Comparison of ENCODE assay signal across 1 cellular context in the genomic region with DNA sequence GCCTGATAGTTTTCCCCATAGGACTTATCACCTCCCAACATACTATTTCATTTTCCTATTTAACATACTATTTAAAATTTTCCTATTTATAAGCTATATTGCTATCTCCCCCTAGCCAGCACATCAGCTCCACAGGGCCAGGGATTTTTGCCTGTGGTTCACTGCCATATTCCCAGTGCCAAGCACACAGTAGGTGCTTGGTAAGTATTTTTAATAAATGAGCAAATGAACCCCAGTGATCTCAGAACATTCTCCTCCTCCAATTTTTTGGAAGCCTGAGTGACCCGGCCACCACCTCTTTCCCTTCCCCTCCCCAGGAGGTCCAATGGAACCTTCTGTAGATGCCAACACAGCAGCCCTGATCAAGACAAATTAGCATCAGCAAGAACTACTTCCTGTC.
TF ChIP-seq lines count a peak whose summit lies in the region.

No MANE protein-coding gene starts in this region.

TF ChIP-seq in WTC11, 78 proteins besides CTCF, POLR2A, EP300 and RAD21 (continued from another document):
- TF ChIP-seq, protein P1, sequence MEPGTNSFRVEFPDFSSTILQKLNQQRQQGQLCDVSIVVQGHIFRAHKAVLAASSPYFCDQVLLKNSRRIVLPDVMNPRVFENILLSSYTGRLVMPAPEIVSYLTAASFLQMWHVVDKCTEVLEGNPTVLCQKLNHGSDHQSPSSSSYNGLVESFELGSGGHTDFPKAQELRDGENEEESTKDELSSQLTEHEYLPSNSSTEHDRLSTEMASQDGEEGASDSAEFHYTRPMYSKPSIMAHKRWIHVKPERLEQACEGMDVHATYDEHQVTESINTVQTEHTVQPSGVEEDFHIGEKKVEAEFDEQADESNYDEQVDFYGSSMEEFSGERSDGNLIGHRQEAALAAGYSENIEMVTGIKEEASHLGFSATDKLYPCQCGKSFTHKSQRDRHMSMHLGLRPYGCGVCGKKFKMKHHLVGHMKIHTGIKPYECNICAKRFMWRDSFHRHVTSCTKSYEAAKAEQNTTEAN (CRISPR knock-in tag; IDR thresholded peaks at IDR 0.05) = no peak
- TF ChIP-seq RORB (CRISPR knock-in tag; IDR thresholded peaks at IDR 0.05) (no peak), MXD4 (CRISPR knock-in tag; IDR thresholded peaks at IDR 0.05; ENCODE audit: borderline replicate concordance) (no peak), FOXK1 (CRISPR knock-in tag; IDR thresholded peaks at IDR 0.05) (no peak), KAT7 (CRISPR knock-in tag; IDR thresholded peaks at IDR 0.05; ENCODE audit: borderline replicate concordance) (no peak), TEAD4 (CRISPR knock-in tag; IDR thresholded peaks at IDR 0.05) (no peak), GABPB1 (CRISPR knock-in tag; IDR thresholded peaks at IDR 0.05) (no peak), ATF1 (CRISPR knock-in tag; IDR thresholded peaks at IDR 0.05) (no peak), ZNF671 (CRISPR knock-in tag; IDR thresholded peaks at IDR 0.05) (no peak)
- TF ChIP-seq, protein P2, sequence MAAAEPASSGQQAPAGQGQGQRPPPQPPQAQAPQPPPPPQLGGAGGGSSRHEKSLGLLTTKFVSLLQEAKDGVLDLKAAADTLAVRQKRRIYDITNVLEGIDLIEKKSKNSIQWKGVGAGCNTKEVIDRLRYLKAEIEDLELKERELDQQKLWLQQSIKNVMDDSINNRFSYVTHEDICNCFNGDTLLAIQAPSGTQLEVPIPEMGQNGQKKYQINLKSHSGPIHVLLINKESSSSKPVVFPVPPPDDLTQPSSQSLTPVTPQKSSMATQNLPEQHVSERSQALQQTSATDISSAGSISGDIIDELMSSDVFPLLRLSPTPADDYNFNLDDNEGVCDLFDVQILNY (CRISPR knock-in tag; IDR thresholded peaks at IDR 0.05) = no peak
- TF ChIP-seq, protein P3, sequence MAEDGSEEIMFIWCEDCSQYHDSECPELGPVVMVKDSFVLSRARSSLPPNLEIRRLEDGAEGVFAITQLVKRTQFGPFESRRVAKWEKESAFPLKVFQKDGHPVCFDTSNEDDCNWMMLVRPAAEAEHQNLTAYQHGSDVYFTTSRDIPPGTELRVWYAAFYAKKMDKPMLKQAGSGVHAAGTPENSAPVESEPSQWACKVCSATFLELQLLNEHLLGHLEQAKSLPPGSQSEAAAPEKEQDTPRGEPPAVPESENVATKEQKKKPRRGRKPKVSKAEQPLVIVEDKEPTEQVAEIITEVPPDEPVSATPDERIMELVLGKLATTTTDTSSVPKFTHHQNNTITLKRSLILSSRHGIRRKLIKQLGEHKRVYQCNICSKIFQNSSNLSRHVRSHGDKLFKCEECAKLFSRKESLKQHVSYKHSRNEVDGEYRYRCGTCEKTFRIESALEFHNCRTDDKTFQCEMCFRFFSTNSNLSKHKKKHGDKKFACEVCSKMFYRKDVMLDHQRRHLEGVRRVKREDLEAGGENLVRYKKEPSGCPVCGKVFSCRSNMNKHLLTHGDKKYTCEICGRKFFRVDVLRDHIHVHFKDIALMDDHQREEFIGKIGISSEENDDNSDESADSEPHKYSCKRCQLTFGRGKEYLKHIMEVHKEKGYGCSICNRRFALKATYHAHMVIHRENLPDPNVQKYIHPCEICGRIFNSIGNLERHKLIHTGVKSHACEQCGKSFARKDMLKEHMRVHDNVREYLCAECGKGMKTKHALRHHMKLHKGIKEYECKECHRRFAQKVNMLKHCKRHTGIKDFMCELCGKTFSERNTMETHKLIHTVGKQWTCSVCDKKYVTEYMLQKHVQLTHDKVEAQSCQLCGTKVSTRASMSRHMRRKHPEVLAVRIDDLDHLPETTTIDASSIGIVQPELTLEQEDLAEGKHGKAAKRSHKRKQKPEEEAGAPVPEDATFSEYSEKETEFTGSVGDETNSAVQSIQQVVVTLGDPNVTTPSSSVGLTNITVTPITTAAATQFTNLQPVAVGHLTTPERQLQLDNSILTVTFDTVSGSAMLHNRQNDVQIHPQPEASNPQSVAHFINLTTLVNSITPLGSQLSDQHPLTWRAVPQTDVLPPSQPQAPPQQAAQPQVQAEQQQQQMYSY (CRISPR knock-in tag; IDR thresholded peaks at IDR 0.05) = no peak
- TF ChIP-seq, protein P4, sequence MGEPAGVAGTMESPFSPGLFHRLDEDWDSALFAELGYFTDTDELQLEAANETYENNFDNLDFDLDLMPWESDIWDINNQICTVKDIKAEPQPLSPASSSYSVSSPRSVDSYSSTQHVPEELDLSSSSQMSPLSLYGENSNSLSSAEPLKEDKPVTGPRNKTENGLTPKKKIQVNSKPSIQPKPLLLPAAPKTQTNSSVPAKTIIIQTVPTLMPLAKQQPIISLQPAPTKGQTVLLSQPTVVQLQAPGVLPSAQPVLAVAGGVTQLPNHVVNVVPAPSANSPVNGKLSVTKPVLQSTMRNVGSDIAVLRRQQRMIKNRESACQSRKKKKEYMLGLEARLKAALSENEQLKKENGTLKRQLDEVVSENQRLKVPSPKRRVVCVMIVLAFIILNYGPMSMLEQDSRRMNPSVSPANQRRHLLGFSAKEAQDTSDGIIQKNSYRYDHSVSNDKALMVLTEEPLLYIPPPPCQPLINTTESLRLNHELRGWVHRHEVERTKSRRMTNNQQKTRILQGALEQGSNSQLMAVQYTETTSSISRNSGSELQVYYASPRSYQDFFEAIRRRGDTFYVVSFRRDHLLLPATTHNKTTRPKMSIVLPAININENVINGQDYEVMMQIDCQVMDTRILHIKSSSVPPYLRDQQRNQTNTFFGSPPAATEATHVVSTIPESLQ (CRISPR knock-in tag; IDR thresholded peaks at IDR 0.05) = no peak
- TF ChIP-seq, protein P5, sequence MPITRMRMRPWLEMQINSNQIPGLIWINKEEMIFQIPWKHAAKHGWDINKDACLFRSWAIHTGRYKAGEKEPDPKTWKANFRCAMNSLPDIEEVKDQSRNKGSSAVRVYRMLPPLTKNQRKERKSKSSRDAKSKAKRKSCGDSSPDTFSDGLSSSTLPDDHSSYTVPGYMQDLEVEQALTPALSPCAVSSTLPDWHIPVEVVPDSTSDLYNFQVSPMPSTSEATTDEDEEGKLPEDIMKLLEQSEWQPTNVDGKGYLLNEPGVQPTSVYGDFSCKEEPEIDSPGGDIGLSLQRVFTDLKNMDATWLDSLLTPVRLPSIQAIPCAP (CRISPR knock-in tag; IDR thresholded peaks at IDR 0.05) = no peak
- TF ChIP-seq, protein P6, sequence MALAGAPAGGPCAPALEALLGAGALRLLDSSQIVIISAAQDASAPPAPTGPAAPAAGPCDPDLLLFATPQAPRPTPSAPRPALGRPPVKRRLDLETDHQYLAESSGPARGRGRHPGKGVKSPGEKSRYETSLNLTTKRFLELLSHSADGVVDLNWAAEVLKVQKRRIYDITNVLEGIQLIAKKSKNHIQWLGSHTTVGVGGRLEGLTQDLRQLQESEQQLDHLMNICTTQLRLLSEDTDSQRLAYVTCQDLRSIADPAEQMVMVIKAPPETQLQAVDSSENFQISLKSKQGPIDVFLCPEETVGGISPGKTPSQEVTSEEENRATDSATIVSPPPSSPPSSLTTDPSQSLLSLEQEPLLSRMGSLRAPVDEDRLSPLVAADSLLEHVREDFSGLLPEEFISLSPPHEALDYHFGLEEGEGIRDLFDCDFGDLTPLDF (CRISPR knock-in tag; IDR thresholded peaks at IDR 0.05) = no peak
- TF ChIP-seq, protein P7, sequence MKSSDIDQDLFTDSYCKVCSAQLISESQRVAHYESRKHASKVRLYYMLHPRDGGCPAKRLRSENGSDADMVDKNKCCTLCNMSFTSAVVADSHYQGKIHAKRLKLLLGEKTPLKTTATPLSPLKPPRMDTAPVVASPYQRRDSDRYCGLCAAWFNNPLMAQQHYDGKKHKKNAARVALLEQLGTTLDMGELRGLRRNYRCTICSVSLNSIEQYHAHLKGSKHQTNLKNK (CRISPR knock-in tag; IDR thresholded peaks at IDR 0.05) = no peak
- TF ChIP-seq, protein P8, sequence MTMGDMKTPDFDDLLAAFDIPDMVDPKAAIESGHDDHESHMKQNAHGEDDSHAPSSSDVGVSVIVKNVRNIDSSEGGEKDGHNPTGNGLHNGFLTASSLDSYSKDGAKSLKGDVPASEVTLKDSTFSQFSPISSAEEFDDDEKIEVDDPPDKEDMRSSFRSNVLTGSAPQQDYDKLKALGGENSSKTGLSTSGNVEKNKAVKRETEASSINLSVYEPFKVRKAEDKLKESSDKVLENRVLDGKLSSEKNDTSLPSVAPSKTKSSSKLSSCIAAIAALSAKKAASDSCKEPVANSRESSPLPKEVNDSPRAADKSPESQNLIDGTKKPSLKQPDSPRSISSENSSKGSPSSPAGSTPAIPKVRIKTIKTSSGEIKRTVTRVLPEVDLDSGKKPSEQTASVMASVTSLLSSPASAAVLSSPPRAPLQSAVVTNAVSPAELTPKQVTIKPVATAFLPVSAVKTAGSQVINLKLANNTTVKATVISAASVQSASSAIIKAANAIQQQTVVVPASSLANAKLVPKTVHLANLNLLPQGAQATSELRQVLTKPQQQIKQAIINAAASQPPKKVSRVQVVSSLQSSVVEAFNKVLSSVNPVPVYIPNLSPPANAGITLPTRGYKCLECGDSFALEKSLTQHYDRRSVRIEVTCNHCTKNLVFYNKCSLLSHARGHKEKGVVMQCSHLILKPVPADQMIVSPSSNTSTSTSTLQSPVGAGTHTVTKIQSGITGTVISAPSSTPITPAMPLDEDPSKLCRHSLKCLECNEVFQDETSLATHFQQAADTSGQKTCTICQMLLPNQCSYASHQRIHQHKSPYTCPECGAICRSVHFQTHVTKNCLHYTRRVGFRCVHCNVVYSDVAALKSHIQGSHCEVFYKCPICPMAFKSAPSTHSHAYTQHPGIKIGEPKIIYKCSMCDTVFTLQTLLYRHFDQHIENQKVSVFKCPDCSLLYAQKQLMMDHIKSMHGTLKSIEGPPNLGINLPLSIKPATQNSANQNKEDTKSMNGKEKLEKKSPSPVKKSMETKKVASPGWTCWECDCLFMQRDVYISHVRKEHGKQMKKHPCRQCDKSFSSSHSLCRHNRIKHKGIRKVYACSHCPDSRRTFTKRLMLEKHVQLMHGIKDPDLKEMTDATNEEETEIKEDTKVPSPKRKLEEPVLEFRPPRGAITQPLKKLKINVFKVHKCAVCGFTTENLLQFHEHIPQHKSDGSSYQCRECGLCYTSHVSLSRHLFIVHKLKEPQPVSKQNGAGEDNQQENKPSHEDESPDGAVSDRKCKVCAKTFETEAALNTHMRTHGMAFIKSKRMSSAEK (CRISPR knock-in tag; IDR thresholded peaks at IDR 0.05; ENCODE audit: borderline replicate concordance) = no peak
- TF ChIP-seq, protein P9, sequence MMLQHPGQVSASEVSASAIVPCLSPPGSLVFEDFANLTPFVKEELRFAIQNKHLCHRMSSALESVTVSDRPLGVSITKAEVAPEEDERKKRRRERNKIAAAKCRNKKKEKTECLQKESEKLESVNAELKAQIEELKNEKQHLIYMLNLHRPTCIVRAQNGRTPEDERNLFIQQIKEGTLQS (CRISPR knock-in tag; conservative IDR thresholded peaks at IDR 0.05) = no peak
- TF ChIP-seq, protein P10, sequence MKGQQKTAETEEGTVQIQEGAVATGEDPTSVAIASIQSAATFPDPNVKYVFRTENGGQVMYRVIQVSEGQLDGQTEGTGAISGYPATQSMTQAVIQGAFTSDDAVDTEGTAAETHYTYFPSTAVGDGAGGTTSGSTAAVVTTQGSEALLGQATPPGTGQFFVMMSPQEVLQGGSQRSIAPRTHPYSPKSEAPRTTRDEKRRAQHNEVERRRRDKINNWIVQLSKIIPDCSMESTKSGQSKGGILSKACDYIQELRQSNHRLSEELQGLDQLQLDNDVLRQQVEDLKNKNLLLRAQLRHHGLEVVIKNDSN (CRISPR knock-in tag; IDR thresholded peaks at IDR 0.05) = no peak
